Comparison of ENCODE assay signal across 8 cellular contexts in genomic region chr12:56635539-56636117, GRCh38. TPM values are rescaled to one million over a fixed set of nuclear protein-coding genes. Genes with fewer than 3 reads are reported as not detected.
A peak's percentile ranks its signal among the peaks of the same experiment; 100 is the strongest.
DNase-seq lines count a peak whose midpoint lies in the region; ATAC-seq and TF ChIP-seq lines count a peak whose summit lies in the region.

No MANE protein-coding gene starts in this region.

- ATAC-seq in stimulated activated naive CD8-positive, alpha-beta T cell treated with anti-CD3 and anti-CD28 coated beads, Interleukin-15, Interleukin-2, amounts not matched to agents 100 U/mL and 50 U/mL, for 24 hours: no peak
- ATAC-seq in GM19467 (IDR thresholded peaks at IDR 0.05; ENCODE audit: unreplicated experiment): no peak

- peak overlapping the region; percentile 39 to 63 for H3K9ac ChIP-seq in liver (ENCODE audit: low read depth in 1 of 2, low read length in 2 of 2)

- H3K27me3 Mint-ChIP-seq in stimulated activated naive CD8-positive, alpha-beta T cell treated with anti-CD3 and anti-CD28 coated beads, Interleukin-15, Interleukin-2, amounts not matched to agents 100 ng/mL and 50 ng/mL, for 24 hours: no peaks in the 10 kb centered on the region

- 2% methylated on average over 11 of the region's 11 CpGs for WGBS in liver
- WGBS in thyroid gland, 2 donors: 3 to 8% methylated on average over 4 to 11 of the region's 11 CpGs

- H3K4me3 ChIP-seq in liver (ENCODE audit: low read depth in 1 of 3, low read length in 3 of 3): peak overlapping the region; percentile 76 to 81 (median 80)
- peak overlapping the region; percentile 49 to 89 (median 57) for H3K4me3 ChIP-seq in thyroid gland (replicated peaks in 1 of 3)

- no peak for TF ChIP-seq POLR2A in thyroid gland (IDR thresholded peaks at IDR 0.05)

- TF ChIP-seq CTCF in liver (IDR thresholded peaks at IDR 0.05; ENCODE audit: low read depth, low read length, missing input control) (no peak), thyroid gland (IDR thresholded peaks at IDR 0.05) (no peak)

- no peak for DNase-seq in stimulated activated naive CD8-positive, alpha-beta T cell treated with anti-CD3 and anti-CD28 coated beads, Interleukin-15, Interleukin-2, amounts not matched to agents 100 U/mL and 50 U/mL, for 24 hours
- no peak for DNase-seq in thyroid gland
- DNase-seq in GM03348 (ENCODE audit: low spot score): no peak
- DNase-seq in NCI-H2196 (lab: John Stamatoyannopoulos, UW; ENCODE audit: unreplicated experiment): no peak

- intact Hi-C loops in thyroid gland (cut with DNase I): loop anchor here (10.0 kb wide), 2 partner anchors 61 to 121 kb away; no protein-coding TSS in a partner anchor

- H3K27me3 ChIP-seq in liver (ENCODE audit: control insufficient read depth in 4 of 4, insufficient read depth in 4 of 4, low read length in 3 of 4) (no peaks in the 10 kb centered on the region), thyroid gland (no peaks in the 10 kb centered on the region)

- H3K9me3 Mint-ChIP-seq in stimulated activated naive CD8-positive, alpha-beta T cell treated with anti-CD3 and anti-CD28 coated beads, Interleukin-15, Interleukin-2, amounts not matched to agents 100 ng/mL and 50 ng/mL, for 24 hours: no peaks in the 10 kb centered on the region

- peaks cover 32% of the 10 kb centered on the region for H3K36me3 Mint-ChIP-seq in stimulated activated naive CD8-positive, alpha-beta T cell treated with anti-CD3 and anti-CD28 coated beads, Interleukin-15, Interleukin-2, amounts not matched to agents 100 ng/mL and 50 ng/mL, for 24 hours (ENCODE audit: low read depth)

- H3K36me3 ChIP-seq in liver (ENCODE audit: control insufficient read depth in 4 of 4, insufficient read depth in 3 of 4, low read depth in 1 of 4, low read length in 3 of 4) (peaks cover 10 to 26% (median 22%) of the 10 kb centered on the region in 4 donors), thyroid gland (peaks cover 29% of the 10 kb centered on the region in 2 donors)

- no peaks in the 10 kb centered on the region for H3K9me3 ChIP-seq in liver (ENCODE audit: control insufficient read depth in 4 of 4, low read length in 3 of 4)
- no peaks in the 10 kb centered on the region for H3K9me3 ChIP-seq in thyroid gland

- TF ChIP-seq RAD21 in liver (IDR thresholded peaks at IDR 0.05): no peak

- H3K4me1 ChIP-seq in liver (ENCODE audit: control insufficient read depth in 4 of 4, insufficient read depth in 4 of 4, low read length in 3 of 4): peaks cover 11 to 67% (median 57%) of the 10 kb centered on the region in 4 donors
- H3K4me1 ChIP-seq in thyroid gland: peaks cover 43 to 56% of the 10 kb centered on the region in 2 donors

- H3K4me3 Mint-ChIP-seq in stimulated activated naive CD8-positive, alpha-beta T cell treated with anti-CD3 and anti-CD28 coated beads, Interleukin-15, Interleukin-2, amounts not matched to agents 100 ng/mL and 50 ng/mL, for 24 hours: peak overlapping the region; percentile 95

- peak overlapping the region; percentile 88 for H3K27ac ChIP-seq in angular gyrus (ENCODE audit: low read depth, low read length)
- H3K27ac ChIP-seq in liver (ENCODE audit: low read depth in 1 of 2, low read length in 2 of 2): peak overlapping the region; percentile 86 to 92
- H3K27ac ChIP-seq in thyroid gland: peak overlapping the region; percentile 96 to 97 (median 97)

- peaks cover 75% of the 10 kb centered on the region for H3K4me1 Mint-ChIP-seq in stimulated activated naive CD8-positive, alpha-beta T cell treated with anti-CD3 and anti-CD28 coated beads, Interleukin-15, Interleukin-2, amounts not matched to agents 100 ng/mL and 50 ng/mL, for 24 hours (ENCODE audit: low read depth)

- peak overlapping the region; percentile 93 for H3K27ac Mint-ChIP-seq in stimulated activated naive CD8-positive, alpha-beta T cell treated with anti-CD3 and anti-CD28 coated beads, Interleukin-15, Interleukin-2, amounts not matched to agents 100 ng/mL and 50 ng/mL, for 24 hours

TF ChIP-seq in liver, 16 proteins besides CTCF, POLR2A, EP300 and RAD21:
- TF ChIP-seq HNF4A (conservative IDR thresholded peaks at IDR 0.05) (no peak), FOXA1 (IDR thresholded peaks at IDR 0.05) (no peak), FOXA2 (IDR thresholded peaks at IDR 0.05) (no peak), TAF1 (conservative IDR thresholded peaks at IDR 0.05) (no peak), MAX (IDR thresholded peaks at IDR 0.05) (no peak), REST (IDR thresholded peaks at IDR 0.05) (no peak), JUND (IDR thresholded peaks at IDR 0.05) (no peak), ZBTB33 (IDR thresholded peaks at IDR 0.05) (no peak), NR2F2 (IDR thresholded peaks at IDR 0.05) (no peak), HNF4G (IDR thresholded peaks at IDR 0.05) (no peak), RXRA (IDR thresholded peaks at IDR 0.05) (no peak), SP1 (IDR thresholded peaks at IDR 0.05) (no peak), ATF3 (IDR thresholded peaks at IDR 0.05) (no peak), EGR1 (IDR thresholded peaks at IDR 0.05; ENCODE audit: low read depth in 2 of 2) (no peak), YY1 (IDR thresholded peaks at IDR 0.05) (no peak), GABPA (IDR thresholded peaks at IDR 0.05 in 1 of 2, conservative IDR thresholded peaks at IDR 0.05 in 1 of 2) (no peak)

RNA-seq across cellular contexts. Expression of gene BAZ2A, which starts 5.5 kb away (rescaled TPM):
- total RNA-seq in liver: 10 to 100 TPM; 23.0 to 31.9 TPM
- 10 to 100 TPM; 12.8 to 21.0 TPM for polyA plus RNA-seq in liver
- total RNA-seq in thyroid gland: 100 to 1,000 TPM in 1 of 4 donors, 10 to 100 TPM in 3; 61.7 to 122 (median 77.6) TPM

RNA-seq across cellular contexts. Expression of gene ATP5F1B, which starts 10.2 kb away (rescaled TPM):
- total RNA-seq in liver (100 to 1,000 TPM; 273 to 347 TPM), thyroid gland (100 to 1,000 TPM; 310 to 557 (median 431) TPM)
- polyA plus RNA-seq in liver: 100 to 1,000 TPM; 528 to 569 TPM

RNA-seq across cellular contexts. Expression of gene PTGES3, which starts 52.5 kb away (rescaled TPM):
- total RNA-seq in liver: 10 to 100 TPM; 65.0 to 87.2 TPM
- polyA plus RNA-seq in liver: 10 to 100 TPM; 75.4 to 94.1 TPM
- total RNA-seq in thyroid gland: 100 to 1,000 TPM; 101 to 132 (median 124) TPM
